In genomic region chr15:93333826-93334225, GRCh38 we compare ENCODE assay signal across 15 cellular contexts.
A peak's percentile ranks its signal among the peaks of the same experiment; 100 is the strongest.
DNase-seq lines count a peak whose midpoint lies in the region; ATAC-seq and TF ChIP-seq lines count a peak whose summit lies in the region.
"Had no signal": no experiment of that assay in that cellular context is flagged by ENCODE, and none has a peak within 500 bp of the region (broad histone marks: within the 10 kb centered on the region; RNA-seq: fewer than 3 reads in every experiment).

No MANE protein-coding gene starts in this region.

- H3K27me3 Mint-ChIP-seq in neural progenitor cell (ENCODE audit: insufficient read depth, low read depth), result peaks cover 3% of the 10 kb centered on the region
- H3K27me3 Mint-ChIP-seq in activated T-helper 17 cell treated with anti-CD3 and anti-CD28 coated beads, Interleukin-2, amount 50 U/mL, for 72 hours, result peaks cover 21% of the 10 kb centered on the region

- peaks cover 51% of the 10 kb centered on the region for H3K36me3 Mint-ChIP-seq in neural progenitor cell
- H3K36me3 Mint-ChIP-seq in activated T-helper 17 cell treated with anti-CD3 and anti-CD28 coated beads, Interleukin-2, amount 50 U/mL, for 72 hours (ENCODE audit: low read depth), result no peaks in the 10 kb centered on the region

- no peak overlapping the region for H3K9ac ChIP-seq in neural progenitor cell
- H3K9ac ChIP-seq: parathyroid adenoma had no signal

- peak overlapping the region; percentile 46 for H3K4me2 ChIP-seq in neural progenitor cell

- H3K4me3 ChIP-seq in GM12865 (ENCODE audit: low read depth, low read length) (no peak overlapping the region), LNCaP clone FGC (ENCODE audit: low read depth, low read length) (no peak overlapping the region), neural progenitor cell (no peak overlapping the region), mucosa of descending colon (no peak overlapping the region)
- H3K4me3 ChIP-seq: cardiac muscle cell, skin epidermis had no signal

- H3F3A ChIP-seq in neural progenitor cell (ENCODE audit: low read depth), result peaks cover 43% of the 10 kb centered on the region

- peak; percentile 9 for DNase-seq in GM12865 (ENCODE audit: low read depth)
- no peak for DNase-seq in LNCaP clone FGC (ENCODE audit: low read depth)
- no peak for DNase-seq in left cardiac atrium
- DNase-seq in neural progenitor cell (ENCODE audit: low spot score), result peak; percentile 61
- DNase-seq in mucosa of descending colon, result no peak
- DNase-seq: hippocampal formation, NCI-H2029 treated with DMSO at 0.1 percent for 48 hours, NCI-H524, PC-3 had no signal

- ATAC-seq in left cardiac atrium (peak; percentile 38 to 47), mucosa of descending colon (no peak), esophagus mucosa (no peak)
- ATAC-seq in activated T-helper 17 cell treated with anti-CD3 and anti-CD28 coated beads, Interleukin-2, amount 50 U/mL, for 72 hours (replicated peaks), result no peak
- ATAC-seq: PC-3 had no signal

- H3K79me2 ChIP-seq in neural progenitor cell (ENCODE audit: low read depth), result peaks cover 3% of the 10 kb centered on the region
- H3K79me2 ChIP-seq: parathyroid adenoma had no signal

- H3K9me3 ChIP-seq in neural progenitor cell (ENCODE audit: low read depth), result no peaks in the 10 kb centered on the region
- H3K9me3 ChIP-seq in mucosa of descending colon, result no peaks in the 10 kb centered on the region

- no peak overlapping the region for H3K4me3 Mint-ChIP-seq in neural progenitor cell
- no peak overlapping the region for H3K4me3 Mint-ChIP-seq in activated T-helper 17 cell treated with anti-CD3 and anti-CD28 coated beads, Interleukin-2, amount 50 U/mL, for 72 hours
- H3K4me3 Mint-ChIP-seq: T-helper 2 cell treated with Interferon-gamma antibody and Interleukin-4, amounts not matched to agents 5 μg/mL and 100 μg/mL, for 36 hours had no signal

- peaks cover 29% of the 10 kb centered on the region for H3K4me1 Mint-ChIP-seq in neural progenitor cell
- H3K4me1 Mint-ChIP-seq in activated T-helper 17 cell treated with anti-CD3 and anti-CD28 coated beads, Interleukin-2, amount 50 U/mL, for 72 hours, result no peaks in the 10 kb centered on the region

- H2AFZ ChIP-seq in neural progenitor cell (replicated peaks), result peak overlapping the region; percentile 30
- H2AFZ ChIP-seq: parathyroid adenoma had no signal

- H3K27me3 ChIP-seq in neural progenitor cell, result no peaks in the 10 kb centered on the region

- H3K4me1 ChIP-seq in neural progenitor cell (peaks cover 40% of the 10 kb centered on the region), mucosa of descending colon (ENCODE audit: low read depth) (no peaks in the 10 kb centered on the region)
- H3K4me1 ChIP-seq: parathyroid adenoma had no signal

- no peaks in the 10 kb centered on the region for H3K36me3 ChIP-seq in neural progenitor cell
- no peaks in the 10 kb centered on the region for H3K36me3 ChIP-seq in mucosa of descending colon (ENCODE audit: low read depth)
- H3K36me3 ChIP-seq: cardiac muscle cell had no signal

- H4K20me1 ChIP-seq in neural progenitor cell (ENCODE audit: low read depth), result no peaks in the 10 kb centered on the region

- TF ChIP-seq CTCF in GM12865 (IDR thresholded peaks at IDR 0.05; ENCODE audit: insufficient read depth, low read depth, low read length, missing control alignments), result peak; percentile 13
- TF ChIP-seq CTCF in LNCaP clone FGC (IDR thresholded peaks at IDR 0.05; ENCODE audit: control insufficient read depth, extremely low read depth, insufficient read depth), result peak; percentile 39; the same call in 1 of the 2 replicates
- TF ChIP-seq CTCF in neural progenitor cell (IDR thresholded peaks at IDR 0.05), result peak; percentile 55
- TF ChIP-seq CTCF in mucosa of descending colon (IDR thresholded peaks at IDR 0.05), result no peak

- H3K27ac Mint-ChIP-seq in neural progenitor cell, result no peak overlapping the region
- H3K27ac Mint-ChIP-seq in activated T-helper 17 cell treated with anti-CD3 and anti-CD28 coated beads, Interleukin-2, amount 50 U/mL, for 72 hours, result no peak overlapping the region
- H3K27ac Mint-ChIP-seq: T-helper 2 cell treated with Interferon-gamma antibody and Interleukin-4, amounts not matched to agents 5 μg/mL and 100 μg/mL, for 36 hours had no signal

- intact Hi-C loops in left cardiac atrium (cut with DNase I), result loop anchor here in 1 of 2 donors (5.0 kb wide), 1 partner anchor 247 kb away; the partner anchor contains the start of gene RGMA
- intact Hi-C loops in mucosa of descending colon (cut with DNase I, micrococcal nuclease), result no loop called here

- no peak overlapping the region for H3K27ac ChIP-seq in neural progenitor cell
- H3K27ac ChIP-seq: cardiac muscle cell, parathyroid adenoma, skin epidermis had no signal

- H3K9me3 Mint-ChIP-seq in neural progenitor cell, result peaks cover 22% of the 10 kb centered on the region
- H3K9me3 Mint-ChIP-seq in activated T-helper 17 cell treated with anti-CD3 and anti-CD28 coated beads, Interleukin-2, amount 50 U/mL, for 72 hours, result no peaks in the 10 kb centered on the region
- H3K9me3 Mint-ChIP-seq: T-helper 2 cell treated with Interferon-gamma antibody and Interleukin-4, amounts not matched to agents 5 μg/mL and 100 μg/mL, for 36 hours had no signal

Comparison
In these comparisons a context has a peak if more than half of its experiments do, and no peak if none do; other contexts are left out.
1. DNase-seq: peak in GM12865 (single experiment) and neural progenitor cell (single experiment); none in LNCaP clone FGC (single experiment), left cardiac atrium (single experiment) and mucosa of descending colon (0 of 3).
2. ATAC-seq: peak in left cardiac atrium (2 of 2); none in mucosa of descending colon (single experiment), activated T-helper 17 cell treated with anti-CD3 and anti-CD28 coated beads, Interleukin-2, amount 50 U/mL, for 72 hours (single experiment) and esophagus mucosa (single experiment).